25 cellular contexts compared by ENCODE assay signal in genomic region chr12:89701606-89702206, GRCh38. TPM values are rescaled to one million over a fixed set of nuclear protein-coding genes. Genes with fewer than 3 reads are reported as not detected.
A peak's percentile ranks its signal among the peaks of the same experiment; 100 is the strongest.
DNase-seq lines count a peak whose midpoint lies in the region; ATAC-seq, FAIRE-seq and TF ChIP-seq lines count a peak whose summit lies in the region.
"Had no signal": no experiment of that assay in that cellular context is flagged by ENCODE, and none has a peak within 500 bp of the region (broad histone marks: within the 10 kb centered on the region; RNA-seq: fewer than 3 reads in every experiment).

No MANE protein-coding gene starts in this region.

- no peak overlapping the region for H3K4me2 ChIP-seq in HepG2 (ENCODE audit: low read depth, low read length)

- peak; percentile 49 for ATAC-seq in HepG2
- no peak for ATAC-seq in right lobe of liver
- ATAC-seq: gastrocnemius medialis, lower lobe of right lung had no signal

- TF ChIP-seq RAD21 in HepG2 (CRISPR knock-in tag; IDR thresholded peaks at IDR 0.05), result no peak

- H4K20me1 ChIP-seq in HepG2 (ENCODE audit: insufficient read depth, low read length), result peaks cover 22% of the 10 kb centered on the region; the same call in 1 of the 2 replicates

- H3K36me3 ChIP-seq in HepG2 (replicated peaks in 1 of 2; ENCODE audit: control insufficient read depth in 1 of 2, insufficient read depth in 2 of 2, low read length in 2 of 2) (no peaks in the 10 kb centered on the region), right lobe of liver (no peaks in the 10 kb centered on the region)
- H3K36me3 ChIP-seq: gastrocnemius medialis, lower lobe of right lung, MG63, right atrium auricular region, SJSA1, uterus had no signal

- 100% methylated on average over 3 of the region's 3 CpGs for WGBS in HepG2 (ENCODE audit: low lambda C conversion rate)
- WGBS in right lobe of liver (ENCODE audit: insufficient coverage, low coverage, low lambda C conversion rate, missing lambda C conversion rate), result 96% methylated on average over 3 of the region's 3 CpGs

- H2AFZ ChIP-seq in HepG2 (ENCODE audit: low read length), result no peak overlapping the region

- H3K27ac ChIP-seq in HepG2 (ENCODE audit: extremely low read length, insufficient read depth, low read length), result no peak overlapping the region
- H3K27ac ChIP-seq in right lobe of liver, result no peak overlapping the region
- H3K27ac ChIP-seq: gastrocnemius medialis, lower lobe of right lung, right atrium auricular region, SJSA1, uterus, VCaP had no signal

- DNase-seq in HepG2 (ENCODE audit: low spot score) (no peak), right lobe of liver (no peak), NCI-H69 (lab: John Stamatoyannopoulos, UW) (peak; percentile 23), erythroblast (lab: John Stamatoyannopoulos, UW) (peak; percentile 4 to 12), NCI-H446 treated with DMSO at 0.1 percent for 48 hours (lab: John Stamatoyannopoulos, UW) (no peak), NCI-H1417 (lab: John Stamatoyannopoulos, UW) (no peak), HuH-7 (ENCODE audit: low spot score) (no peak)
- DNase-seq in stimulated activated CD4-positive, alpha-beta T cell treated with anti-CD3 and anti-CD28 coated beads, Interleukin-15, amount 100 ng/mL, for 24 hours, result no peak
- DNase-seq: activated gamma-delta T cell treated with Interleukin-2 at 50 U/mL for 16 hours; activated T-cell treated with anti-CD3 and anti-CD28 coated beads for 4 hours; aorta; CD4-positive, alpha-beta memory T cell; cerebellar nuclear complex; DMS153; gastrocnemius medialis; kidney; lower lobe of right lung; MG63; NCI-H1436 treated with DMSO at 0.1 percent for 48 hours; NCI-H526 treated with DMSO at 0.1 percent for 48 hours; nucleus accumbens; uterus had no signal

- no TSS peak for BruUV-seq in HepG2 (replicated peaks; lab: Mats Ljungman, UMichigan)

- H3K9ac ChIP-seq in HepG2 (ENCODE audit: insufficient read depth, low read depth, low read length), result no peak overlapping the region

- peaks cover 99% of the 10 kb centered on the region for H3K79me2 ChIP-seq in HepG2 (ENCODE audit: insufficient read depth, low read length)

- CTCF ChIA-PET in HepG2 (lab: Yijun Ruan, JAX; ENCODE audit: low intra/inter-chr PET ratio, low total read pairs), result no interaction called here

- POLR2A ChIA-PET in HepG2 (lab: Yijun Ruan, JAX), result no interaction called here

- H3K9me3 ChIP-seq in HepG2 (ENCODE audit: low read length) (no peaks in the 10 kb centered on the region), right lobe of liver (no peaks in the 10 kb centered on the region)
- H3K9me3 ChIP-seq: gastrocnemius medialis, lower lobe of right lung, MG63, right atrium auricular region, SJSA1, uterus had no signal

- H3K27me3 ChIP-seq in HepG2 (ENCODE audit: control insufficient read depth in 1 of 2, insufficient read depth in 2 of 2, low read length in 2 of 2), result no peaks in the 10 kb centered on the region
- peaks cover 0 to 4% of the 10 kb centered on the region in 2 donors for H3K27me3 ChIP-seq in right lobe of liver
- H3K27me3 ChIP-seq: gastrocnemius medialis, MG63, right atrium auricular region, SJSA1, uterus had no signal

- TF ChIP-seq EP300 in HepG2 (IDR thresholded peaks at IDR 0.05; ENCODE audit: low read depth in 2 of 2, low read length in 2 of 2) (no peak), HepG2 (CRISPR knock-in tag; IDR thresholded peaks at IDR 0.05; ENCODE audit: borderline replicate concordance) (no peak)

- H3K4me3 ChIP-seq in HepG2 (replicated peaks in 1 of 3; ENCODE audit: insufficient read depth in 1 of 3, low read depth in 2 of 3, low read length in 3 of 3) (no peak overlapping the region), right lobe of liver (no peak overlapping the region)
- H3K4me3 ChIP-seq: gastrocnemius medialis, lower lobe of right lung, MG63, right atrium auricular region, SJSA1, uterus had no signal

- TF ChIP-seq CTCF in HepG2 (CRISPR knock-in tag; IDR thresholded peaks at IDR 0.05) (peak; percentile 40), right lobe of liver (IDR thresholded peaks at IDR 0.05) (no peak)

- no peak for TF ChIP-seq POLR2A in HepG2 (IDR thresholded peaks at IDR 0.05; ENCODE audit: insufficient read depth in 1 of 2, low read depth in 2 of 2, low read length in 2 of 2)
- TF ChIP-seq POLR2A in right lobe of liver (IDR thresholded peaks at IDR 0.05), result no peak
- no peak for TF ChIP-seq POLR2A in erythroblast (IDR thresholded peaks at IDR 0.05; ENCODE audit: low read length)

- peaks cover 68% of the 10 kb centered on the region for H3K4me1 ChIP-seq in HepG2 (ENCODE audit: insufficient read depth, low read length)
- H3K4me1 ChIP-seq in right lobe of liver, result peaks cover 0 to 10% (median 4%) of the 10 kb centered on the region in 4 donors
- H3K4me1 ChIP-seq: uterus had no signal

- in situ Hi-C loops in HepG2 (cut with HindIII; ENCODE audit: extremely low pct_ligation_motif_present, low pct_unique_long_range_greater_than_20kb), result loop anchor here (10.0 kb wide), 1 partner anchor 157 kb away; no protein-coding TSS in a partner anchor

- intact Hi-C loops in HepG2 (cut with micrococcal nuclease; ENCODE audit: unreplicated experiment) (loop anchor here (10.0 kb wide), 1 partner anchor 347 kb away; the partner anchor contains the start of gene DUSP6), right lobe of liver (cut with DNase I) (no loop called here)

- FAIRE-seq in HepG2 (lab: Jason Lieb, UNC), result no peak
- FAIRE-seq: kidney had no signal

TF ChIP-seq in HepG2, 621 proteins besides CTCF, POLR2A, EP300 and RAD21 (continues in another document):
- TF ChIP-seq ZBTB37 (CRISPR knock-in tag; IDR thresholded peaks at IDR 0.05), result no peak
- TF ChIP-seq ZMYM3 (CRISPR knock-in tag; IDR thresholded peaks at IDR 0.05), result 0 out of 2 replicates have a peak, but pooled peaks have one; percentile 29
- no peak for TF ChIP-seq THYN1 (CRISPR knock-in tag; IDR thresholded peaks at IDR 0.05; ENCODE audit: borderline replicate concordance, low read depth)
- TF ChIP-seq ZNF770 (CRISPR knock-in tag; IDR thresholded peaks at IDR 0.05), result peak; percentile 90
- TF ChIP-seq POGZ (CRISPR knock-in tag; IDR thresholded peaks at IDR 0.05), result 0 out of 2 replicates have a peak, but pooled peaks have one; percentile 25
- peak; percentile 49 for TF ChIP-seq STAG1 (CRISPR knock-in tag; IDR thresholded peaks at IDR 0.05)
- no peak for TF ChIP-seq RXRB (CRISPR knock-in tag; IDR thresholded peaks at IDR 0.05; ENCODE audit: borderline replicate concordance)

RNA-seq across cellular contexts. Expression of gene ATP2B1, which starts 6.9 kb away (rescaled TPM):
- total RNA-seq in HepG2 (2016; rRNA removed; fragmentation: Illumina TruSeq; extraction: Trizol), result 46.5 and 60.2 TPM in 2 replicates
- 8.5 and 11.5 TPM in 2 replicates for total RNA-seq in HepG2 (2016; cell fraction: cytosol; rRNA removed; fragmentation: Illumina TruSeq; extraction: Trizol; ENCODE audit: low read depth)
- 52.7 and 57.3 TPM in 2 replicates for total RNA-seq in HepG2 (2016; cell fraction: insoluble cytoplasmic fraction; rRNA removed; fragmentation: Illumina TruSeq; extraction: Trizol)
- total RNA-seq in HepG2 (2016; cell fraction: membrane; rRNA removed; fragmentation: Illumina TruSeq; extraction: Trizol), result 14.5 and 16.1 TPM in 2 replicates
- 81.0 and 90.0 TPM in 2 replicates for total RNA-seq in HepG2 (2016; cell fraction: nucleus; rRNA removed; fragmentation: Illumina TruSeq; extraction: Trizol)
- polyA plus RNA-seq in HepG2 (2011; rRNA removed), result 12.1 and 12.6 TPM in 2 replicates
- 3.3 and 7.0 TPM in 2 replicates for polyA plus RNA-seq in HepG2 (2011; cell fraction: cytosol; rRNA removed)
- polyA plus RNA-seq in HepG2 (2011; cell fraction: nucleus; rRNA removed), result 11.9 and 12.3 TPM in 2 replicates
- polyA plus RNA-seq in HepG2 (2012), result 30.7 and 30.9 TPM in 2 replicates
- 0.71 and 1.0 TPM in 2 replicates for polyA plus RNA-seq in HepG2 (2016; cell fraction: cytosol; fragmentation: Illumina TruSeq; extraction: Trizol; ENCODE audit: low read depth)
- polyA plus RNA-seq in HepG2 (2016; cell fraction: insoluble cytoplasmic fraction; fragmentation: Illumina TruSeq; extraction: Trizol; ENCODE audit: low read depth), result 25.8 and 28.7 TPM in 2 replicates
- polyA plus RNA-seq in HepG2 (2016; cell fraction: membrane; fragmentation: Illumina TruSeq; extraction: Trizol; ENCODE audit: low read depth), result 3.3 and 4.5 TPM in 2 replicates
- polyA plus RNA-seq in HepG2 (2016; cell fraction: nucleus; fragmentation: Illumina TruSeq; extraction: Trizol; ENCODE audit: insufficient read depth, low read depth), result 61.4 and 62.9 TPM in 2 replicates
- 8.3 and 27.4 TPM in 2 replicates for polyA minus RNA-seq in HepG2 (2011; rRNA and poly(A)+ RNA removed; ENCODE audit: low replicate concordance)
- polyA minus RNA-seq in HepG2 (2011; cell fraction: cytosol; rRNA and poly(A)+ RNA removed), result 22.0 and 22.2 TPM in 2 replicates
- polyA minus RNA-seq in HepG2 (2011; cell fraction: nucleus; rRNA and poly(A)+ RNA removed), result 95.1 and 96.8 TPM in 2 replicates
- 10 to 100 TPM; 10.4 to 23.9 (median 17.6) TPM for total RNA-seq in right lobe of liver

Comparison
In these comparisons a context has a peak if more than half of its experiments do, and no peak if none do; other contexts are left out.
1. DNase-seq: peak in NCI-H69 (single experiment) and erythroblast (2 of 2); none in HepG2 (single experiment), right lobe of liver (0 of 3), stimulated activated CD4-positive, alpha-beta T cell treated with anti-CD3 and anti-CD28 coated beads, Interleukin-15, amount 100 ng/mL, for 24 hours (single experiment), NCI-H446 treated with DMSO at 0.1 percent for 48 hours (single experiment), NCI-H1417 (0 of 3) and HuH-7 (single experiment).